Comparison of ENCODE assay signal across 24 cellular contexts in genomic region chr5:31119938-31120641, GRCh38.
DNase-seq lines count a peak whose midpoint lies in the region; ATAC-seq and TF ChIP-seq lines count a peak whose summit lies in the region.
"Had no signal": no experiment of that assay in that cellular context is flagged by ENCODE, and none has a peak within 500 bp of the region (broad histone marks: within the 10 kb centered on the region; RNA-seq: fewer than 3 reads in every experiment).

No MANE protein-coding gene starts in this region.

- H3K36me3 Mint-ChIP-seq in CD14-positive monocyte: no peaks in the 10 kb centered on the region

- H3K14ac ChIP-seq in IMR-90 (replicated peaks; ENCODE audit: low read depth, low read length): 0 out of 2 replicates have a peak overlapping the region, but pooled peaks have one; percentile 38

- no peaks in the 10 kb centered on the region for H4K20me1 ChIP-seq in IMR-90 (ENCODE audit: insufficient read depth, low read length)

- CTCF ChIA-PET in IMR-90 (lab: Yijun Ruan, JAX): interaction anchor here (1.4 kb wide), 1 partner anchor 29 kb away, joined by 4 read pairs; no protein-coding TSS in a partner anchor

- H3K4me3 ChIP-seq in IMR-90 (ENCODE audit: insufficient read depth, low read depth, low read length): no peak overlapping the region
- H3K4me3 ChIP-seq in kidney epithelial cell (ENCODE audit: low read depth, low read length): no peak overlapping the region
- H3K4me3 ChIP-seq: ascending aorta, esophagus squamous epithelium, hepatocyte, left ventricle myocardium inferior, uterus had no signal

- H3K9ac ChIP-seq in IMR-90 (ENCODE audit: low read depth, low read length): no peak overlapping the region

- no peaks in the 10 kb centered on the region for H3K9me3 ChIP-seq in IMR-90 (ENCODE audit: control insufficient read depth, insufficient read depth, low read length)
- H3K9me3 ChIP-seq: ascending aorta, esophagus squamous epithelium, left ventricle myocardium inferior, uterus had no signal

- no peak for TF ChIP-seq RAD21 in IMR-90 (IDR thresholded peaks at IDR 0.05; ENCODE audit: low read length)

- TF ChIP-seq POLR2A in IMR-90 (IDR thresholded peaks at IDR 0.05; ENCODE audit: low read depth, low read length): no peak

- peak overlapping the region; percentile 74; the same call in 1 of the 2 replicates for H2AK5ac ChIP-seq in IMR-90 (ENCODE audit: low read depth, low read length)

- no peak overlapping the region for H2AFZ ChIP-seq in IMR-90 (replicated peaks; ENCODE audit: low read length, poor library complexity)
- H2AFZ ChIP-seq: hepatocyte had no signal

- peak overlapping the region; percentile 19; the same call in 1 of the 2 replicates for H4K91ac ChIP-seq in IMR-90 (ENCODE audit: insufficient read depth, low read depth, low read length)

- H3K36me3 ChIP-seq in IMR-90 (ENCODE audit: control insufficient read depth, insufficient read depth, low read length) (no peaks in the 10 kb centered on the region), kidney epithelial cell (ENCODE audit: control insufficient read depth, insufficient read depth, low read length) (no peaks in the 10 kb centered on the region)
- H3K36me3 ChIP-seq: ascending aorta, esophagus squamous epithelium, left ventricle myocardium inferior, uterus had no signal

- ATAC-seq in IMR-90 (ENCODE audit: low read depth) (no peak), GM21576 (IDR thresholded peaks at IDR 0.05; ENCODE audit: unreplicated experiment) (no peak), HG02678 (IDR thresholded peaks at IDR 0.05; ENCODE audit: unreplicated experiment) (no peak), HG03439 (IDR thresholded peaks at IDR 0.05; ENCODE audit: unreplicated experiment) (no peak)
- ATAC-seq: T-helper 17 cell had no signal

- DNase-seq in CD14-positive monocyte (ENCODE audit: low spot score): peak; percentile 53
- DNase-seq in IMR-90: peak; percentile 47
- DNase-seq in RKO (ENCODE audit: low spot score): peak; percentile 47
- peak; percentile 86 for DNase-seq in kidney epithelial cell (ENCODE audit: low read depth)
- no peak for DNase-seq in NCI-H1694 treated with DMSO at 0.1 percent for 48 hours (lab: John Stamatoyannopoulos, UW)
- DNase-seq: activated CD4-positive, CD25-positive, alpha-beta regulatory T cell; activated gamma-delta T cell treated with Interleukin-2 at 50 U/mL for 16 hours; esophagus squamous epithelium; HCEC 1CT; KBM-7; left ventricle myocardium inferior; NCI-H187 treated with DMSO at 0.1 percent for 48 hours; NCI-H526; posterior cingulate gyrus; stimulated activated CD4-positive, alpha-beta T cell treated with anti-CD3 and anti-CD28 coated beads, Interleukin-12 subunit alpha, Interleukin-12 subunit beta, amount 100 ng/mL, for 4 hours; T-helper 17 cell; uterus had no signal

- dilution Hi-C loops in IMR-90 (cut with HindIII; ENCODE audit: low sequenced_read_pairs, unreplicated experiment): no loop called here

- in situ Hi-C loops in IMR-90 (cut with MboI; ENCODE audit: low sequenced_read_pairs): no loop called here

- H3K18ac ChIP-seq in IMR-90 (ENCODE audit: low read depth, low read length): peak overlapping the region; percentile 51; the same call in 1 of the 2 replicates

- H3K27me3 ChIP-seq in IMR-90 (ENCODE audit: control insufficient read depth, insufficient read depth, low read length) (no peaks in the 10 kb centered on the region), kidney epithelial cell (ENCODE audit: control insufficient read depth, insufficient read depth, low read length) (no peaks in the 10 kb centered on the region)
- H3K27me3 ChIP-seq: ascending aorta, esophagus squamous epithelium, hepatocyte, uterus had no signal

- no peak overlapping the region for H3K4me2 ChIP-seq in IMR-90 (ENCODE audit: low read depth, low read length)
- H3K4me2 ChIP-seq: hepatocyte had no signal

- H2BK15ac ChIP-seq in IMR-90 (ENCODE audit: low read depth, low read length): peak overlapping the region; percentile 11; the same call in 1 of the 3 replicates

- no peak overlapping the region for H4K8ac ChIP-seq in IMR-90 (ENCODE audit: low read depth in 2 of 2, low read length in 2 of 2)

- 82% methylated on average over 3 of the region's 7 CpGs; no CpG with 5 or more reads in 1 of the 2 experiments for WGBS in IMR-90 (ENCODE audit: extremely low coverage in 2 of 2, insufficient read length in 1 of 2), 2 experiments

- no peak overlapping the region for H3K27ac ChIP-seq in IMR-90 (ENCODE audit: insufficient read depth, low read length)
- H3K27ac ChIP-seq: ascending aorta, esophagus squamous epithelium, hepatocyte, left ventricle myocardium inferior, uterus had no signal

- H3K9me1 ChIP-seq in IMR-90 (ENCODE audit: insufficient read depth, low read length): no peaks in the 10 kb centered on the region; the same call in 1 of the 2 replicates

- peak overlapping the region; percentile 57; the same call in 1 of the 2 replicates for H2BK20ac ChIP-seq in IMR-90 (ENCODE audit: low read depth, low read length)

- no peak overlapping the region for H3K4me3 Mint-ChIP-seq in CD14-positive monocyte
- H3K4me3 Mint-ChIP-seq: dendritic cell treated with granulocyte-macrophage colony-stimulating factor and Interleukin-4, amounts not matched to agents 40 ng/mL and 50 ng/mL, for 4 days; stimulated activated naive CD8-positive, alpha-beta T cell treated with anti-CD3 and anti-CD28 coated beads, Interleukin-15, Interleukin-2, amounts not matched to agents 100 ng/mL and 50 ng/mL, for 24 hours; T-helper 17 cell had no signal

- no peak overlapping the region for H3K23ac ChIP-seq in IMR-90 (ENCODE audit: low read depth, low read length)

- H2AK9ac ChIP-seq in IMR-90 (replicated peaks; ENCODE audit: low read depth, low read length, poor library complexity): no peak overlapping the region

- intact Hi-C loops in CD14-positive monocyte (cut with micrococcal nuclease) (no loop called here), IMR-90 (cut with micrococcal nuclease) (no loop called here)

- peak overlapping the region; percentile 7 for H2BK5ac ChIP-seq in IMR-90 (ENCODE audit: low read depth, low read length, poor library complexity, severe bottlenecking)

- TF ChIP-seq CTCF in CD14-positive monocyte (IDR thresholded peaks at IDR 0.05) (no peak), IMR-90 (conservative IDR thresholded peaks at IDR 0.05; ENCODE audit: low read depth, low read length) (no peak), kidney epithelial cell (IDR thresholded peaks at IDR 0.05; ENCODE audit: insufficient read depth, low read length, poor library complexity, severe bottlenecking) (no peak)

- no TSS peak for BruUV-seq in IMR-90 (replicated peaks; lab: Mats Ljungman, UMichigan)

- peaks cover 0 to 2% (median 0%) of the 10 kb centered on the region in 3 donors for H3K27me3 Mint-ChIP-seq in CD14-positive monocyte (ENCODE audit: low read depth in 3 of 3)
- H3K27me3 Mint-ChIP-seq: stimulated activated naive CD8-positive, alpha-beta T cell treated with anti-CD3 and anti-CD28 coated beads, Interleukin-15, Interleukin-2, amounts not matched to agents 100 ng/mL and 50 ng/mL, for 24 hours; T-helper 17 cell had no signal

- POLR2A ChIA-PET in IMR-90 (lab: Charles Lee; ENCODE audit: unreplicated experiment): no interaction called here

- no peak overlapping the region for H3K56ac ChIP-seq in IMR-90 (ENCODE audit: extremely low read depth, insufficient read depth, low read length)

- H3K4ac ChIP-seq in IMR-90 (ENCODE audit: low read depth, low read length): no peak overlapping the region

- H4K5ac ChIP-seq in IMR-90 (ENCODE audit: low read depth, low read length): no peak overlapping the region

- H3K27ac Mint-ChIP-seq in CD14-positive monocyte: peak overlapping the region in 4 of 7 donors; percentile 16 to 57 (median 30)
- H3K27ac Mint-ChIP-seq: dendritic cell treated with granulocyte-macrophage colony-stimulating factor and Interleukin-4, amounts not matched to agents 40 ng/mL and 50 ng/mL, for 4 days; stimulated activated naive CD8-positive, alpha-beta T cell treated with anti-CD3 and anti-CD28 coated beads, Interleukin-15, Interleukin-2, amounts not matched to agents 100 ng/mL and 50 ng/mL, for 24 hours; T-helper 17 cell had no signal

- H3K4me1 Mint-ChIP-seq in CD14-positive monocyte: peaks cover 3% of the 10 kb centered on the region
- H3K4me1 Mint-ChIP-seq: T-helper 17 cell had no signal

- peak overlapping the region; percentile 61 for H2BK120ac ChIP-seq in IMR-90 (ENCODE audit: low read depth, low read length)

- no peaks in the 10 kb centered on the region for H3K79me1 ChIP-seq in IMR-90 (ENCODE audit: low read depth in 1 of 2, low read length in 2 of 2)

- peaks cover 0 to 7% (median 2%) of the 10 kb centered on the region in 7 donors for H3K9me3 Mint-ChIP-seq in CD14-positive monocyte

- H3K4me1 ChIP-seq in IMR-90 (ENCODE audit: control insufficient read depth, insufficient read depth, low read length): peaks cover 4% of the 10 kb centered on the region; the same call in 1 of the 2 replicates
- H3K4me1 ChIP-seq: left ventricle myocardium inferior, uterus had no signal

TF ChIP-seq in IMR-90, 13 proteins besides CTCF, POLR2A, EP300 and RAD21 (continues in another document):
- TF ChIP-seq CEBPB (IDR thresholded peaks at IDR 0.05; ENCODE audit: low read depth, low read length): no peak
- TF ChIP-seq MAZ (IDR thresholded peaks at IDR 0.05; ENCODE audit: borderline replicate concordance, low read depth, low read length): no peak
- TF ChIP-seq NFE2L2 (IDR thresholded peaks at IDR 0.05; ENCODE audit: low read depth, low read length): no peak
- TF ChIP-seq BHLHE40 (IDR thresholded peaks at IDR 0.05; ENCODE audit: low read depth, low read length): no peak
- no peak for TF ChIP-seq RFX5 (IDR thresholded peaks at IDR 0.05; ENCODE audit: low read depth, low read length)
- no peak for TF ChIP-seq SMC3 (IDR thresholded peaks at IDR 0.05; ENCODE audit: low read depth, low read length)
- no peak for TF ChIP-seq FOS (IDR thresholded peaks at IDR 0.05; ENCODE audit: low read depth, low read length)
- TF ChIP-seq MAFK (IDR thresholded peaks at IDR 0.05; ENCODE audit: low read depth, low read length): no peak
- no peak for TF ChIP-seq CHD1 (IDR thresholded peaks at IDR 0.05; ENCODE audit: low read depth, low read length)
- TF ChIP-seq RCOR1 (IDR thresholded peaks at IDR 0.05; ENCODE audit: insufficient replicate concordance, low read length): no peak
- no peak for TF ChIP-seq MXI1 (IDR thresholded peaks at IDR 0.05; ENCODE audit: borderline replicate concordance, low read depth, low read length)
- no peak for TF ChIP-seq ELK1 (IDR thresholded peaks at IDR 0.05; ENCODE audit: borderline replicate concordance, low read depth, low read length)
